32 cellular contexts compared by ENCODE assay signal in the genomic region with DNA sequence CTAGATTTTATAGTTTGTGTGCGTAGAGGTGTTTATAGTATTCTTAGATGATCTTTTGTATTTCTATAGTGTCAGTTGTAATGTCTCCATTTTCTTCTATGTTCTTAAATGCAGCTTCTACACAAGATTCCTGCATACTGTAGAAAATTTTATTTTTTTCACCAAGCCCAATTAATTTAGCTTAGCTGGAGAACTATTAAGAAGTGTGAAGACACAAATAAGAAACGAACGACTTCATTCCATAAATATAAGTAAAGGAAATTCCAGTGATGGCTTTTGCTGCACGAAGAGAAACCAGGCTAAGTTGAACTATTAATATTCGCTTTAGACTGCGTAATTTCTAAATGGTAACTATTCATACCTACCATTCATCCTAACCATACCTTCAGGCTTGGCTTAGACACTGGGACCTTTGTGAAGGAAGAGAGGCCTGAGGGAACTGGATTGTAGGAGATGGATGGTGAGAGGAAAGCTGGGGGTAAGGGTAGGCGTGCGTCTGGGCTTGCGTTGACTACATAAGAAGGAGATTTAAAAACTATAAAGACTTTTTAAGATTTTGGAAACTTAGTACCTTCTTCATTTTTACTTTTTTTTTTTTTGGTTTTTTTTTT.
"Had no signal": no experiment of that assay in that cellular context is flagged by ENCODE, and none has a peak within 500 bp of the region (broad histone marks: within the 10 kb centered on the region; RNA-seq: fewer than 3 reads in every experiment).

No MANE protein-coding gene starts in this region.

- H3K9me3 ChIP-seq: adrenal gland, body of pancreas, breast epithelium had no signal

- H3K4me3 ChIP-seq: adrenal gland, body of pancreas, breast epithelium had no signal

- H3K27me3 ChIP-seq: adrenal gland, body of pancreas, breast epithelium had no signal

- H3K4me1 Mint-ChIP-seq: activated B cell treated with CpG ODN at 0.5 μM for 24 hours had no signal

- ATAC-seq: activated CD8-positive, alpha-beta memory T cell treated with anti-CD3 and anti-CD28 coated beads, Interleukin-2, amount 10 ng/mL, durations not matched to agents 7 days and 5 days; activated CD8-positive, alpha-beta T cell treated with anti-CD3 and anti-CD28 coated beads, Interleukin-2, amount 10 ng/mL, durations not matched to agents 7 days and 5 days; activated naive CD4-positive, alpha-beta T cell treated with anti-CD3 and anti-CD28 coated beads, Interleukin-2, amount 50 U/mL, for 72 hours; body of pancreas had no signal

- H3K4me1 ChIP-seq: adrenal gland, body of pancreas, breast epithelium had no signal

- H3K9me3 Mint-ChIP-seq: activated B cell treated with CpG ODN at 0.5 μM for 24 hours; activated CD4-positive, alpha-beta memory T cell treated with anti-CD3 and anti-CD28 coated beads, Interleukin-2, amount 10 ng/mL, durations not matched to agents 7 days and 5 days; activated CD4-positive, alpha-beta T cell treated with anti-CD3 and anti-CD28 coated beads, Interleukin-2, amount 10 ng/mL, durations not matched to agents 7 days and 5 days; activated naive CD4-positive, alpha-beta T cell treated with anti-CD3 and anti-CD28 coated beads for 36 hours; activated naive CD4-positive, alpha-beta T cell treated with anti-CD3 and anti-CD28 coated beads, Interleukin-2, amount 50 U/mL, for 72 hours; activated naive CD8-positive, alpha-beta T cell treated with anti-CD3 and anti-CD28 coated beads for 36 hours; activated T-cell treated with anti-CD3 and anti-CD28 coated beads, Interleukin-2, amount 50 U/mL, for 24 hours; T-helper 1 cell treated with Interleukin-12 subunit alpha and Interleukin-12 subunit beta and Interleukin-4 antibody, amounts not matched to agents 30 μg/mL and 1 μg/mL, for 36 hours; T-helper 2 cell treated with Interferon-gamma antibody and Interleukin-4, amounts not matched to agents 5 μg/mL and 100 μg/mL, for 36 hours had no signal

- FAIRE-seq: astrocyte had no signal

- H3K36me3 ChIP-seq: adrenal gland, brain microvascular endothelial cell, breast epithelium had no signal

- H3K27me3 Mint-ChIP-seq: activated B cell treated with CpG ODN at 0.5 μM for 24 hours had no signal

- H3K27ac ChIP-seq: adrenal gland, body of pancreas, brain microvascular endothelial cell, breast epithelium, VCaP had no signal

- DNase-seq: activated B cell treated with CpG ODN at 0.5 μM for 24 hours; activated CD4-positive, alpha-beta memory T cell treated with anti-CD3 and anti-CD28 coated beads, Interleukin-2, amount 10 ng/mL, durations not matched to agents 7 days and 5 days; activated CD4-positive, alpha-beta T cell treated with anti-CD3 and anti-CD28 coated beads for 48 hours; activated CD4-positive, alpha-beta T cell treated with anti-CD3 and anti-CD28 coated beads, Interleukin-2, amount 10 ng/mL, durations not matched to agents 7 days and 5 days; activated CD4-positive, alpha-beta T cell treated with anti-CD3 and anti-CD28 coated beads, Interleukin-2, amount 50 U/mL, for 48 hours; activated CD4-positive, CD25-positive, alpha-beta regulatory T cell treated with anti-CD3 and anti-CD28 coated beads, Interleukin-2, amount 50 U/mL, for 72 hours; activated CD8-positive, alpha-beta memory T cell treated with anti-CD3 and anti-CD28 coated beads for 24 hours; activated CD8-positive, alpha-beta memory T cell treated with anti-CD3 and anti-CD28 coated beads, Interleukin-2, amount 10 ng/mL, durations not matched to agents 7 days and 5 days; activated CD8-positive, alpha-beta memory T cell treated with anti-CD3 and anti-CD28 coated beads, Interleukin-2, amount 50 U/mL, for 48 hours; activated CD8-positive, alpha-beta T cell treated with anti-CD3 and anti-CD28 coated beads, Interleukin-2, amount 10 ng/mL, durations not matched to agents 7 days and 5 days; activated effector memory CD4-positive, alpha-beta T cell treated with anti-CD3 and anti-CD28 coated beads, Interleukin-2, amount 50 U/mL, for 16 hours; activated gamma-delta T cell treated with Interleukin-2 at 50 U/mL for 16 hours; activated naive CD4-positive, alpha-beta T cell; activated naive CD4-positive, alpha-beta T cell treated with anti-CD3 and anti-CD28 coated beads for 36 hours; activated naive CD4-positive, alpha-beta T cell treated with anti-CD3 and anti-CD28 coated beads, Interleukin-2, amount 50 U/mL, for 16 hours; activated naive CD8-positive, alpha-beta T cell treated with anti-CD3 and anti-CD28 coated beads for 36 hours; activated T-cell treated with anti-CD3 and anti-CD28 coated beads, Interleukin-2, amount 50 U/mL, for 24 hours; activated T-cell treated with anti-CD3 and anti-CD28 coated beads, Interleukin-2, amount 50 U/mL, for 48 hours; adrenal gland; amniotic stem cell; aorta; body of pancreas; brain microvascular endothelial cell; central memory CD4-positive, alpha-beta T cell; T-helper 2 cell; T-helper 9 cell had no signal

- H3K36me3 Mint-ChIP-seq: activated CD8-positive, alpha-beta memory T cell treated with anti-CD3 and anti-CD28 coated beads, Interleukin-2, amount 10 ng/mL, durations not matched to agents 7 days and 5 days; activated naive CD4-positive, alpha-beta T cell treated with anti-CD3 and anti-CD28 coated beads, Interleukin-2, amount 50 U/mL, for 72 hours; activated naive CD8-positive, alpha-beta T cell treated with anti-CD3 and anti-CD28 coated beads for 36 hours had no signal

- H3K4me3 Mint-ChIP-seq: activated B cell treated with CpG ODN at 0.5 μM for 24 hours; activated CD4-positive, alpha-beta memory T cell treated with anti-CD3 and anti-CD28 coated beads, Interleukin-2, amount 10 ng/mL, durations not matched to agents 7 days and 5 days; activated CD4-positive, alpha-beta T cell treated with anti-CD3 and anti-CD28 coated beads, Interleukin-2, amount 10 ng/mL, durations not matched to agents 7 days and 5 days; activated CD8-positive, alpha-beta memory T cell treated with anti-CD3 and anti-CD28 coated beads, Interleukin-2, amount 10 ng/mL, durations not matched to agents 7 days and 5 days; activated CD8-positive, alpha-beta T cell treated with anti-CD3 and anti-CD28 coated beads, Interleukin-2, amount 10 ng/mL, durations not matched to agents 7 days and 5 days; activated naive CD4-positive, alpha-beta T cell treated with anti-CD3 and anti-CD28 coated beads for 36 hours; activated naive CD8-positive, alpha-beta T cell treated with anti-CD3 and anti-CD28 coated beads for 36 hours; activated T-cell treated with anti-CD3 and anti-CD28 coated beads, Interleukin-2, amount 50 U/mL, for 24 hours; T-helper 1 cell treated with Interleukin-12 subunit alpha and Interleukin-12 subunit beta and Interleukin-4 antibody, amounts not matched to agents 30 μg/mL and 1 μg/mL, for 36 hours; T-helper 2 cell treated with Interferon-gamma antibody and Interleukin-4, amounts not matched to agents 5 μg/mL and 100 μg/mL, for 36 hours had no signal

- H3K27ac Mint-ChIP-seq: activated B cell treated with CpG ODN at 0.5 μM for 24 hours; activated CD4-positive, alpha-beta memory T cell treated with anti-CD3 and anti-CD28 coated beads, Interleukin-2, amount 10 ng/mL, durations not matched to agents 7 days and 5 days; activated CD4-positive, alpha-beta T cell treated with anti-CD3 and anti-CD28 coated beads, Interleukin-2, amount 10 ng/mL, durations not matched to agents 7 days and 5 days; activated CD8-positive, alpha-beta memory T cell treated with anti-CD3 and anti-CD28 coated beads, Interleukin-2, amount 10 ng/mL, durations not matched to agents 7 days and 5 days; activated CD8-positive, alpha-beta T cell treated with anti-CD3 and anti-CD28 coated beads, Interleukin-2, amount 10 ng/mL, durations not matched to agents 7 days and 5 days; activated naive CD4-positive, alpha-beta T cell treated with anti-CD3 and anti-CD28 coated beads for 36 hours; activated naive CD4-positive, alpha-beta T cell treated with anti-CD3 and anti-CD28 coated beads, Interleukin-2, amount 50 U/mL, for 72 hours; activated naive CD8-positive, alpha-beta T cell treated with anti-CD3 and anti-CD28 coated beads for 36 hours; activated T-cell treated with anti-CD3 and anti-CD28 coated beads, Interleukin-2, amount 50 U/mL, for 24 hours; T-helper 1 cell treated with Interleukin-12 subunit alpha and Interleukin-12 subunit beta and Interleukin-4 antibody, amounts not matched to agents 30 μg/mL and 1 μg/mL, for 36 hours; T-helper 2 cell treated with Interferon-gamma antibody and Interleukin-4, amounts not matched to agents 5 μg/mL and 100 μg/mL, for 36 hours had no signal
